27 cellular contexts compared by ENCODE assay signal in genomic region chr7:38820571-38820970, GRCh38.
"Had no signal": no experiment of that assay in that cellular context is flagged by ENCODE, and none has a peak within 500 bp of the region (broad histone marks: within the 10 kb centered on the region; RNA-seq: fewer than 3 reads in every experiment).

No MANE protein-coding gene starts in this region.

- H3K4me3 ChIP-seq: colonic mucosa, coronary artery, dorsolateral prefrontal cortex, esophagus muscularis mucosa, esophagus squamous epithelium, gastrocnemius medialis, gastroesophageal sphincter, heart left ventricle, heart right ventricle had no signal

- H3K27me3 ChIP-seq: colonic mucosa, dorsolateral prefrontal cortex, esophagus muscularis mucosa, esophagus squamous epithelium, foreskin keratinocyte, gastrocnemius medialis, gastroesophageal sphincter, heart left ventricle, heart right ventricle had no signal

- H3K36me3 ChIP-seq: colonic mucosa had no signal

- H3K4me1 ChIP-seq: colonic mucosa, esophagus squamous epithelium, foreskin keratinocyte had no signal

- H3K27ac ChIP-seq: colonic mucosa, coronary artery, dorsolateral prefrontal cortex, epithelial cell of prostate, esophagus muscularis mucosa, esophagus squamous epithelium, foreskin keratinocyte, gastrocnemius medialis, gastroesophageal sphincter, heart left ventricle, heart right ventricle had no signal

- FAIRE-seq: colon, endometrium, endothelial cell of umbilical vein, frontal cortex had no signal

- DNase-seq: colonic mucosa; cortex of kidney; dermis blood vessel endothelial cell; dorsolateral prefrontal cortex; effector CD4-positive, alpha-beta T cell; effector CD8-positive, alpha-beta T cell; effector memory CD4-positive, alpha-beta T cell; effector memory CD8-positive, alpha-beta T cell; endodermal cell; erythroblast; esophagus squamous epithelium; foreskin fibroblast; foreskin keratinocyte; foreskin melanocyte; gastrocnemius medialis; glutamatergic neuron; heart left ventricle; heart right ventricle had no signal

- ATAC-seq: effector memory CD8-positive, alpha-beta T cell; esophagus mucosa; foreskin keratinocyte; gastrocnemius medialis; gastroesophageal sphincter; heart left ventricle; heart right ventricle had no signal

- H3K9me3 ChIP-seq: colonic mucosa, gastrocnemius medialis had no signal
